ENCODE assay signal across 7 cellular contexts in the genomic region with DNA sequence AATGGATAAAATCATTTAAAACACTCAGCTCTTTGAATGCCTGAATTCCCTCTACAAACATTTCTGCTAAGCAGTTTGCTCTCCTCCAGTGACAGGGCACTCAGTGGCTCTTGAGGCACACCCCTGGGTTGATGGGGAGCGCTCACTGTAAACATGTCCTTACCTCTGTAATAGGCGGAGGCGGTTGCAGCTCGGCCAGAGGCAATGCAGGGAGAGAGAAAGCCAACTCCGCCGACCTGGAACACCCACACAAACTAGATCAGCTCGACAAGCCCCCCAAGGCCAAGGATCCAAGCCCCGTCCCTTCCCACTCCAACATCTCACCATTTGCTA. TPM values are rescaled to one million over a fixed set of nuclear protein-coding genes. Genes with fewer than 3 reads are reported as not detected.
DNase-seq lines count a peak whose midpoint lies in the region; ATAC-seq and TF ChIP-seq lines count a peak whose summit lies in the region.

No MANE protein-coding gene starts in this region.

- TF ChIP-seq CTCF in GM23338 (conservative IDR thresholded peaks at IDR 0.05; ENCODE audit: low read depth in 2 of 2): no peak
- no peak for TF ChIP-seq CTCF in OCI-LY7 (conservative IDR thresholded peaks at IDR 0.05; ENCODE audit: low read length)

- H3K4me3 ChIP-seq in GM23338 (peak overlapping the region; percentile 56), OCI-LY7 (ENCODE audit: low read depth, low read length, poor library complexity, severe bottlenecking) (peak overlapping the region; percentile 97), endocrine pancreas (ENCODE audit: control insufficient read depth, insufficient read depth, low read length) (peak overlapping the region; percentile 93)
- peak overlapping the region; percentile 97 for H3K4me3 ChIP-seq in naive thymus-derived CD4-positive, alpha-beta T cell (ENCODE audit: low read length)

- H3K79me2 ChIP-seq in GM23338 (replicated peaks; ENCODE audit: insufficient read depth) (peaks cover 52% of the 10 kb centered on the region), OCI-LY7 (ENCODE audit: insufficient read depth, low read depth, low read length) (peaks cover 48% of the 10 kb centered on the region)

- H3K27me3 ChIP-seq in GM23338 (ENCODE audit: insufficient read depth) (no peaks in the 10 kb centered on the region), endocrine pancreas (ENCODE audit: control insufficient read depth, insufficient read depth, low read length) (no peaks in the 10 kb centered on the region)
- H3K27me3 ChIP-seq in naive thymus-derived CD4-positive, alpha-beta T cell (ENCODE audit: control insufficient read depth in 2 of 2, insufficient read depth in 2 of 2, low read length in 2 of 2): no peaks in the 10 kb centered on the region

- peaks cover 5% of the 10 kb centered on the region; the same call in 1 of the 2 replicates for H3K4me1 ChIP-seq in GM23338 (ENCODE audit: insufficient read depth)
- peaks cover 15% of the 10 kb centered on the region for H3K4me1 ChIP-seq in OCI-LY7 (ENCODE audit: insufficient read depth, low read length, poor library complexity, severe bottlenecking)
- peaks cover 4% of the 10 kb centered on the region for H3K4me1 ChIP-seq in endocrine pancreas (ENCODE audit: control insufficient read depth, insufficient read depth, low read length)
- H3K4me1 ChIP-seq in naive thymus-derived CD4-positive, alpha-beta T cell (ENCODE audit: control insufficient read depth in 2 of 2, insufficient read depth in 2 of 2, low read length in 2 of 2): peaks cover 0 to 8% of the 10 kb centered on the region in 2 donors

- H2AFZ ChIP-seq in GM23338: no peak overlapping the region
- H2AFZ ChIP-seq in OCI-LY7 (ENCODE audit: low read length): peak overlapping the region; percentile 99

- peak overlapping the region; percentile 100 for H3K4me3 Mint-ChIP-seq in GM23338
- peak overlapping the region; percentile 92 to 99 (median 98) for H3K4me3 Mint-ChIP-seq in naive thymus-derived CD4-positive, alpha-beta T cell

- intact Hi-C loops in OCI-LY7 (cut with micrococcal nuclease; ENCODE audit: unreplicated experiment): loop anchor here (2.0 to 5.0 kb wide), 3 partner anchors 34 to 362 kb away; a partner anchor contains a TSS
- intact Hi-C loops in naive thymus-derived CD4-positive, alpha-beta T cell (cut with micrococcal nuclease): loop anchor here (1.0 to 10.0 kb wide), 13 partner anchors 34 to 458 kb away; a partner anchor contains a TSS

- peaks cover 8% of the 10 kb centered on the region; the same call in 1 of the 3 replicates for H3K36me3 Mint-ChIP-seq in GM23338 (ENCODE audit: low read depth)
- H3K36me3 Mint-ChIP-seq in naive thymus-derived CD4-positive, alpha-beta T cell: peaks cover 0 to 8% (median 5%) of the 10 kb centered on the region in 5 donors

- POLR2A ChIA-PET in OCI-LY7 (lab: Charles Lee): interaction anchor here (0.5 to 1.8 kb wide), 10 partner anchors 11 to 142 kb away, joined by 3 to 7 read pairs (median 3); a partner anchor contains a TSS
- POLR2A ChIA-PET in naive thymus-derived CD4-positive, alpha-beta T cell (lab: Charles Lee): interaction anchor here (0.6 to 2.1 kb wide), 8 partner anchors 11 to 141 kb away, joined by 3 to 7 read pairs (median 4); a partner anchor contains a TSS

- H3K9ac ChIP-seq in endocrine pancreas (ENCODE audit: control insufficient read depth, insufficient read depth, low read length): peak overlapping the region; percentile 100

- H3F3A ChIP-seq in GM23338 (replicated peaks; ENCODE audit: low read depth): no peaks in the 10 kb centered on the region

- ATAC-seq in GM18498 (IDR thresholded peaks at IDR 0.05; ENCODE audit: unreplicated experiment) (peak; percentile 17), GM23338 (peak; percentile 8)
- ATAC-seq in naive thymus-derived CD4-positive, alpha-beta T cell: peak; percentile 28

- peak overlapping the region; percentile 99 for H3K27ac Mint-ChIP-seq in GM23338
- H3K27ac Mint-ChIP-seq in naive thymus-derived CD4-positive, alpha-beta T cell: peak overlapping the region; percentile 95 to 98 (median 96)

- no peaks in the 10 kb centered on the region; the same call in 2 of the 3 replicates for H3K9me3 Mint-ChIP-seq in GM23338
- no peaks in the 10 kb centered on the region for H3K9me3 Mint-ChIP-seq in naive thymus-derived CD4-positive, alpha-beta T cell

- H3K36me3 ChIP-seq in GM23338 (ENCODE audit: insufficient read depth) (no peaks in the 10 kb centered on the region), OCI-LY7 (ENCODE audit: insufficient read depth, low read length) (peaks cover 38% of the 10 kb centered on the region), endocrine pancreas (ENCODE audit: control insufficient read depth, insufficient read depth, low read length) (no peaks in the 10 kb centered on the region)
- peaks cover 0 to 16% (median 0%) of the 10 kb centered on the region in 3 experiments for H3K36me3 ChIP-seq in naive thymus-derived CD4-positive, alpha-beta T cell (ENCODE audit: control insufficient read depth in 2 of 3, insufficient read depth in 3 of 3, low read length in 3 of 3)

- H3K27ac ChIP-seq in GM23338 (ENCODE audit: low read depth): peak overlapping the region; percentile 15; the same call in 1 of the 2 replicates
- peak overlapping the region; percentile 43 for H3K27ac ChIP-seq in OCI-LY7 (ENCODE audit: low read depth, low read length, poor library complexity, severe bottlenecking)
- H3K27ac ChIP-seq in naive thymus-derived CD4-positive, alpha-beta T cell (ENCODE audit: low read depth, low read length): peak overlapping the region; percentile 91

- BruUV-seq in OCI-LY7 (replicated peaks; lab: Mats Ljungman, UMichigan): TSS peak; percentile 83

- peaks cover 10% of the 10 kb centered on the region for H3K27me3 Mint-ChIP-seq in GM23338 (ENCODE audit: insufficient read depth, low read depth, poor library complexity)
- no peaks in the 10 kb centered on the region for H3K27me3 Mint-ChIP-seq in naive thymus-derived CD4-positive, alpha-beta T cell

- DNase-seq in GM23338 (ENCODE audit: low spot score) (peak; percentile 34), OCI-LY7 (ENCODE audit: low spot score) (peak; percentile 19), cortex of kidney (lab: John Stamatoyannopoulos, UW) (no peak)
- DNase-seq in naive thymus-derived CD4-positive, alpha-beta T cell: peak in 1 of 9 donors; percentile 9
- no peak for DNase-seq in effector CD8-positive, alpha-beta T cell (lab: John Stamatoyannopoulos, UW)

- H3K9me2 ChIP-seq in GM23338 (ENCODE audit: insufficient read depth): no peaks in the 10 kb centered on the region
- H3K9me2 ChIP-seq in OCI-LY7 (ENCODE audit: insufficient read depth, low read length): no peaks in the 10 kb centered on the region

- H3K9me3 ChIP-seq in OCI-LY7 (ENCODE audit: low read length) (no peaks in the 10 kb centered on the region), endocrine pancreas (ENCODE audit: control insufficient read depth, low read length) (no peaks in the 10 kb centered on the region)
- H3K9me3 ChIP-seq in naive thymus-derived CD4-positive, alpha-beta T cell (ENCODE audit: control insufficient read depth in 2 of 3, low read length in 3 of 3): no peaks in the 10 kb centered on the region

- no peaks in the 10 kb centered on the region for H4K20me1 ChIP-seq in GM23338 (replicated peaks; ENCODE audit: insufficient read depth)
- H4K20me1 ChIP-seq in OCI-LY7 (ENCODE audit: insufficient read depth, low read length): no peaks in the 10 kb centered on the region

- H3K4me1 Mint-ChIP-seq in GM23338: peaks cover 6% of the 10 kb centered on the region; the same call in 2 of the 3 replicates
- peaks cover 17 to 37% (median 32%) of the 10 kb centered on the region in 7 donors for H3K4me1 Mint-ChIP-seq in naive thymus-derived CD4-positive, alpha-beta T cell

- CTCF ChIA-PET in OCI-LY7 (lab: Charles Lee; ENCODE audit: unreplicated experiment): interaction anchor here (0.6 kb wide), 1 partner anchor 140 kb away, joined by 3 read pairs; a partner anchor contains a TSS
- CTCF ChIA-PET in naive thymus-derived CD4-positive, alpha-beta T cell (lab: Charles Lee): interaction anchor here (0.8 to 1.0 kb wide), 2 partner anchors 119 to 139 kb away, joined by 3 read pairs; a partner anchor contains a TSS

- peak overlapping the region; percentile 78 for H3K4me2 ChIP-seq in GM23338
- peak overlapping the region; percentile 75 for H3K4me2 ChIP-seq in OCI-LY7 (ENCODE audit: low read length)

TF ChIP-seq in GM23338, 12 proteins besides CTCF, POLR2A, EP300 and RAD21 (continues in another document):
- TF ChIP-seq, protein P1, sequence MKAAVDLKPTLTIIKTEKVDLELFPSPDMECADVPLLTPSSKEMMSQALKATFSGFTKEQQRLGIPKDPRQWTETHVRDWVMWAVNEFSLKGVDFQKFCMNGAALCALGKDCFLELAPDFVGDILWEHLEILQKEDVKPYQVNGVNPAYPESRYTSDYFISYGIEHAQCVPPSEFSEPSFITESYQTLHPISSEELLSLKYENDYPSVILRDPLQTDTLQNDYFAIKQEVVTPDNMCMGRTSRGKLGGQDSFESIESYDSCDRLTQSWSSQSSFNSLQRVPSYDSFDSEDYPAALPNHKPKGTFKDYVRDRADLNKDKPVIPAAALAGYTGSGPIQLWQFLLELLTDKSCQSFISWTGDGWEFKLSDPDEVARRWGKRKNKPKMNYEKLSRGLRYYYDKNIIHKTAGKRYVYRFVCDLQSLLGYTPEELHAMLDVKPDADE (IDR thresholded peaks at IDR 0.05): no peak

RNA-seq across cellular contexts. Expression of a gene that starts 0.3 kb away (rescaled TPM):
- total RNA-seq in GM23338 (2014; rRNA removed; shearing (Covaris generic)): 43.3 and 45.9 TPM in 2 replicates
- 20.2 and 28.0 TPM in 2 replicates for polyA plus RNA-seq in GM23338 (2016; fragmentation: Nextera tagmentation; extraction: Ambion mirVana)
- 31.8 and 46.7 TPM in 2 replicates for total RNA-seq in OCI-LY7 (2014; rRNA removed; shearing (Covaris generic))
- 36.7 and 45.0 TPM in 2 replicates for total RNA-seq in OCI-LY7 (2022)
- total RNA-seq in naive thymus-derived CD4-positive, alpha-beta T cell: 10 to 100 TPM; 13.0 to 39.6 (median 25.5) TPM
- polyA plus RNA-seq in naive thymus-derived CD4-positive, alpha-beta T cell: 10 to 100 TPM; 15.5 to 29.0 TPM

RNA-seq across cellular contexts. Expression of a gene that starts 33.9 kb away (rescaled TPM):
- 60.4 and 64.9 TPM in 2 replicates for total RNA-seq in GM23338 (2014; rRNA removed; shearing (Covaris generic))
- 35.8 and 41.0 TPM in 2 replicates for polyA plus RNA-seq in GM23338 (2016; fragmentation: Nextera tagmentation; extraction: Ambion mirVana)
- total RNA-seq in OCI-LY7 (2014; rRNA removed; shearing (Covaris generic)): 63.1 and 74.5 TPM in 2 replicates
- 65.1 and 76.7 TPM in 2 replicates for total RNA-seq in OCI-LY7 (2022)
- 10 to 100 TPM in 1 of 5 experiments, under 1 TPM in 1, not detected in 3; 0.29 to 34.1 TPM for total RNA-seq in naive thymus-derived CD4-positive, alpha-beta T cell
- polyA plus RNA-seq in naive thymus-derived CD4-positive, alpha-beta T cell: not detected

RNA-seq across cellular contexts. Expression of a gene that starts 34.4 kb away (rescaled TPM):
- total RNA-seq in GM23338 (2014; rRNA removed; shearing (Covaris generic)): 39.1 and 45.8 TPM in 2 replicates
- 109 and 117 TPM in 2 replicates for polyA plus RNA-seq in GM23338 (2016; fragmentation: Nextera tagmentation; extraction: Ambion mirVana)
- total RNA-seq in OCI-LY7 (2014; rRNA removed; shearing (Covaris generic)): 57.7 and 71.7 TPM in 2 replicates
- 92.7 and 108 TPM in 2 replicates for total RNA-seq in OCI-LY7 (2022)
- 10 to 100 TPM; 24.7 to 81.9 (median 66.1) TPM for total RNA-seq in naive thymus-derived CD4-positive, alpha-beta T cell
- polyA plus RNA-seq in naive thymus-derived CD4-positive, alpha-beta T cell: 10 to 100 TPM; 27.1 to 34.7 TPM

Comparison
In these comparisons a context has a peak if more than half of its experiments do, and no peak if none do; other contexts are left out.
1. DNase-seq: peak in GM23338 (single experiment) and OCI-LY7 (single experiment); none in cortex of kidney (single experiment) and effector CD8-positive, alpha-beta T cell (single experiment).
2. H3K27ac ChIP-seq: peak in every context shown above with its lines; median percentile 91 in naive thymus-derived CD4-positive, alpha-beta T cell; 43 in OCI-LY7; 15 in GM23338.
3. Peak in every context shown above with its lines, with median percentiles within 50 percentile points of each other: ATAC-seq and H3K4me3 ChIP-seq.